Comparison of ENCODE assay signal across 23 cellular contexts in genomic region chr10:11489591-11489990, GRCh38.
"Had no signal": no experiment of that assay in that cellular context is flagged by ENCODE, and none has a peak within 500 bp of the region (broad histone marks: within the 10 kb centered on the region; RNA-seq: fewer than 3 reads in every experiment).

No MANE protein-coding gene starts in this region.

- ATAC-seq: activated T-helper 17 cell treated with anti-CD3 and anti-CD28 coated beads, Interleukin-2, amount 50 U/mL, for 72 hours; mucosa of descending colon; natural killer cell; stimulated activated naive CD8-positive, alpha-beta T cell treated with anti-CD3 and anti-CD28 coated beads, Interleukin-15, Interleukin-2, amounts not matched to agents 100 U/mL and 50 U/mL, for 24 hours; WTC11 had no signal

- H3K36me3 Mint-ChIP-seq: natural killer cell had no signal

- H3K27ac Mint-ChIP-seq: activated CD4-positive, alpha-beta memory T cell treated with anti-CD3 and anti-CD28 coated beads, Interleukin-2, amount 10 ng/mL, durations not matched to agents 7 days and 5 days; activated naive CD8-positive, alpha-beta T cell treated with anti-CD3 and anti-CD28 coated beads, Interleukin-2, amount 10 ng/mL, durations not matched to agents 7 days and 5 days; activated T-helper 17 cell treated with anti-CD3 and anti-CD28 coated beads, Interleukin-2, amount 50 U/mL, for 72 hours; natural killer cell; WTC11 had no signal

- H3K4me1 Mint-ChIP-seq: activated CD4-positive, alpha-beta memory T cell treated with anti-CD3 and anti-CD28 coated beads, Interleukin-2, amount 10 ng/mL, durations not matched to agents 7 days and 5 days; activated naive CD8-positive, alpha-beta T cell treated with anti-CD3 and anti-CD28 coated beads, Interleukin-2, amount 10 ng/mL, durations not matched to agents 7 days and 5 days; activated T-helper 17 cell treated with anti-CD3 and anti-CD28 coated beads, Interleukin-2, amount 50 U/mL, for 72 hours; central memory CD8-positive, alpha-beta T cell; natural killer cell had no signal

- H3K27me3 Mint-ChIP-seq: activated CD4-positive, alpha-beta memory T cell treated with anti-CD3 and anti-CD28 coated beads, Interleukin-2, amount 10 ng/mL, durations not matched to agents 7 days and 5 days; activated naive CD8-positive, alpha-beta T cell treated with anti-CD3 and anti-CD28 coated beads, Interleukin-2, amount 10 ng/mL, durations not matched to agents 7 days and 5 days; activated T-helper 17 cell treated with anti-CD3 and anti-CD28 coated beads, Interleukin-2, amount 50 U/mL, for 72 hours; central memory CD8-positive, alpha-beta T cell had no signal

- H3K4me3 Mint-ChIP-seq: activated CD4-positive, alpha-beta memory T cell treated with anti-CD3 and anti-CD28 coated beads, Interleukin-2, amount 10 ng/mL, durations not matched to agents 7 days and 5 days; activated naive CD8-positive, alpha-beta T cell treated with anti-CD3 and anti-CD28 coated beads, Interleukin-2, amount 10 ng/mL, durations not matched to agents 7 days and 5 days; activated T-helper 17 cell treated with anti-CD3 and anti-CD28 coated beads, Interleukin-2, amount 50 U/mL, for 72 hours; central memory CD8-positive, alpha-beta T cell; natural killer cell; WTC11 had no signal

- H3K9me3 Mint-ChIP-seq: activated CD4-positive, alpha-beta memory T cell treated with anti-CD3 and anti-CD28 coated beads, Interleukin-2, amount 10 ng/mL, durations not matched to agents 7 days and 5 days; activated naive CD8-positive, alpha-beta T cell treated with anti-CD3 and anti-CD28 coated beads, Interleukin-2, amount 10 ng/mL, durations not matched to agents 7 days and 5 days; activated T-helper 17 cell treated with anti-CD3 and anti-CD28 coated beads, Interleukin-2, amount 50 U/mL, for 72 hours; central memory CD8-positive, alpha-beta T cell; natural killer cell; WTC11 had no signal

- DNase-seq: activated CD4-positive, alpha-beta memory T cell treated with anti-CD3 and anti-CD28 coated beads, Interleukin-2, amount 10 ng/mL, durations not matched to agents 7 days and 5 days; activated CD4-positive, alpha-beta T cell treated with anti-CD3 and anti-CD28 coated beads for 4 hours; activated naive CD4-positive, alpha-beta T cell treated with Interleukin-2 at 50 U/mL for 16 hours; activated naive CD8-positive, alpha-beta T cell treated with anti-CD3 and anti-CD28 coated beads, Interleukin-2, amount 10 ng/mL, durations not matched to agents 7 days and 5 days; activated T-cell treated with anti-CD3 and anti-CD28 coated beads, Interleukin-2, amount 50 U/mL, for 1 hour; amygdala; brain microvascular endothelial cell; colonic mucosa; foreskin melanocyte; head of caudate nucleus; left ventricle myocardium inferior; mammary epithelial cell; mucosa of descending colon; natural killer cell; retina; stimulated activated CD4-positive, alpha-beta T cell treated with anti-CD3 and anti-CD28 coated beads, Interleukin-2, amount 100 ng/mL, for 24 hours; stimulated activated naive CD8-positive, alpha-beta T cell treated with anti-CD3 and anti-CD28 coated beads, Interleukin-15, Interleukin-2, amounts not matched to agents 100 U/mL and 50 U/mL, for 24 hours; substantia nigra; SW 1271; tibial artery had no signal
